ENCODE assay signal across 10 cellular contexts in genomic region chr10:58590152-58590551, GRCh38.
DNase-seq lines count a peak whose midpoint lies in the region; ATAC-seq lines count a peak whose summit lies in the region.
"Had no signal": no experiment of that assay in that cellular context is flagged by ENCODE, and none has a peak within 500 bp of the region (broad histone marks: within the 10 kb centered on the region; RNA-seq: fewer than 3 reads in every experiment).

No MANE protein-coding gene starts in this region.

- H4K91ac ChIP-seq in neuronal stem cell (ENCODE audit: low read depth, low read length, poor library complexity), result no peak overlapping the region

- no peak overlapping the region for H3K14ac ChIP-seq in neuronal stem cell (ENCODE audit: low read length)

- H3K18ac ChIP-seq in neuronal stem cell (ENCODE audit: low read length), result no peak overlapping the region

- no peak overlapping the region for H3K4me3 ChIP-seq in neuronal stem cell (ENCODE audit: low read length in 2 of 2)

- H2BK120ac ChIP-seq in neuronal stem cell (ENCODE audit: low read depth, low read length), result no peak overlapping the region

- no peaks in the 10 kb centered on the region for H3K79me1 ChIP-seq in neuronal stem cell (ENCODE audit: low read depth, low read length)

- no peak overlapping the region for H2BK15ac ChIP-seq in neuronal stem cell (ENCODE audit: low read length)

- H3K4ac ChIP-seq in neuronal stem cell (ENCODE audit: low read length), result no peak overlapping the region

- intact Hi-C loops in sciatic nerve (cut with DNase I), result no loop called here

- no peaks in the 10 kb centered on the region for H3K9me3 ChIP-seq in neuronal stem cell (replicated peaks in 1 of 2; ENCODE audit: control insufficient read depth in 2 of 2, insufficient read depth in 1 of 2, low read depth in 1 of 2, low read length in 2 of 2)

- H2AK5ac ChIP-seq in neuronal stem cell (ENCODE audit: low read depth, low read length), result no peak overlapping the region

- H3K27me3 ChIP-seq in neuronal stem cell (ENCODE audit: control insufficient read depth in 3 of 3, insufficient read depth in 3 of 3, low read depth in 1 of 3, low read length in 3 of 3), result no peaks in the 10 kb centered on the region

- H3K27ac ChIP-seq in neuronal stem cell (replicated peaks; ENCODE audit: low read length), result no peak overlapping the region

- no peak overlapping the region for H4K8ac ChIP-seq in neuronal stem cell (ENCODE audit: low read depth, low read length)

- ATAC-seq in sciatic nerve (peak; percentile 83), GM19467 (IDR thresholded peaks at IDR 0.05; ENCODE audit: unreplicated experiment) (no peak), GM18517 (IDR thresholded peaks at IDR 0.05; ENCODE audit: unreplicated experiment) (no peak), GM19397 (IDR thresholded peaks at IDR 0.05; ENCODE audit: unreplicated experiment) (no peak)

- no peak overlapping the region for H2BK12ac ChIP-seq in neuronal stem cell (ENCODE audit: low read length)

- H3K4me2 ChIP-seq in neuronal stem cell (ENCODE audit: insufficient read depth, low read length, poor library complexity, severe bottlenecking), result no peak overlapping the region

- no peak overlapping the region for H3K9ac ChIP-seq in neuronal stem cell (ENCODE audit: low read depth, low read length, poor library complexity)

- H3K36me3 ChIP-seq in neuronal stem cell (replicated peaks in 1 of 2; ENCODE audit: control insufficient read depth in 2 of 2, insufficient read depth in 2 of 2, low read length in 2 of 2), result no peaks in the 10 kb centered on the region

- WGBS in neuronal stem cell (ENCODE audit: extremely low coverage in 2 of 2, insufficient read length in 2 of 2, insufficient replicate concordance in 1 of 2), 2 donors, result no CpG with 5 or more reads among the region's 2 CpGs

- DNase-seq in GM04503 (ENCODE audit: low read depth) (peak; percentile 90), T1000 (lab: John Stamatoyannopoulos, UW) (peak; percentile 48), glomerular endothelial cell (ENCODE audit: extremely low read depth, low read depth, low spot score) (peak; percentile 18), sciatic nerve (ENCODE audit: low spot score) (no peak), neuronal stem cell (ENCODE audit: low spot score) (no peak)
- DNase-seq: effector memory CD4-positive, alpha-beta T cell; SHP77 had no signal

- no peak overlapping the region for H3K23ac ChIP-seq in neuronal stem cell (ENCODE audit: low read depth, low read length, poor library complexity)

- H2AFZ ChIP-seq in neuronal stem cell (ENCODE audit: low read length), result no peak overlapping the region

- no peaks in the 10 kb centered on the region for H3K4me1 ChIP-seq in neuronal stem cell (ENCODE audit: control insufficient read depth in 2 of 2, insufficient read depth in 1 of 2, low read depth in 1 of 2, low read length in 2 of 2)

- H2BK5ac ChIP-seq in neuronal stem cell (ENCODE audit: low read length), result no peak overlapping the region

Comparison
In these comparisons a context has a peak if more than half of its experiments do, and no peak if none do; other contexts are left out.
1. DNase-seq: peak in GM04503 (single experiment), T1000 (single experiment) and glomerular endothelial cell (single experiment); none in sciatic nerve (single experiment) and neuronal stem cell (single experiment).